ENCODE assay signal across 13 cellular contexts in genomic region chr17:42850964-42851363, GRCh38. TPM values are rescaled to one million over a fixed set of nuclear protein-coding genes. Genes with fewer than 3 reads are reported as not detected.
DNase-seq lines count a peak whose midpoint lies in the region; TF ChIP-seq lines count a peak whose summit lies in the region.
"Had no signal": no experiment of that assay in that cellular context is flagged by ENCODE, and none has a peak within 500 bp of the region (broad histone marks: within the 10 kb centered on the region; RNA-seq: fewer than 3 reads in every experiment).

A gene with protein sequence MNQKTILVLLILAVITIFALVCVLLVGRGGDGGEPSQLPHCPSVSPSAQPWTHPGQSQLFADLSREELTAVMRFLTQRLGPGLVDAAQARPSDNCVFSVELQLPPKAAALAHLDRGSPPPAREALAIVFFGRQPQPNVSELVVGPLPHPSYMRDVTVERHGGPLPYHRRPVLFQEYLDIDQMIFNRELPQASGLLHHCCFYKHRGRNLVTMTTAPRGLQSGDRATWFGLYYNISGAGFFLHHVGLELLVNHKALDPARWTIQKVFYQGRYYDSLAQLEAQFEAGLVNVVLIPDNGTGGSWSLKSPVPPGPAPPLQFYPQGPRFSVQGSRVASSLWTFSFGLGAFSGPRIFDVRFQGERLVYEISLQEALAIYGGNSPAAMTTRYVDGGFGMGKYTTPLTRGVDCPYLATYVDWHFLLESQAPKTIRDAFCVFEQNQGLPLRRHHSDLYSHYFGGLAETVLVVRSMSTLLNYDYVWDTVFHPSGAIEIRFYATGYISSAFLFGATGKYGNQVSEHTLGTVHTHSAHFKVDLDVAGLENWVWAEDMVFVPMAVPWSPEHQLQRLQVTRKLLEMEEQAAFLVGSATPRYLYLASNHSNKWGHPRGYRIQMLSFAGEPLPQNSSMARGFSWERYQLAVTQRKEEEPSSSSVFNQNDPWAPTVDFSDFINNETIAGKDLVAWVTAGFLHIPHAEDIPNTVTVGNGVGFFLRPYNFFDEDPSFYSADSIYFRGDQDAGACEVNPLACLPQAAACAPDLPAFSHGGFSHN (plus strand): TSS chr17:42851199. CDS start chr17:42851344, 145 bp downstream.

- H3K4me3 ChIP-seq in adipocyte (ENCODE audit: low read length): peak within 1 kb of the TSS; percentile 87
- peak within 1 kb of the TSS; percentile 56 for H3K4me3 ChIP-seq in left ventricle myocardium inferior
- no peak within 1 kb of the TSS for H3K4me3 ChIP-seq in thymus (ENCODE audit: low read length)

- TF ChIP-seq CTCF in left ventricle myocardium inferior (IDR thresholded peaks at IDR 0.05; ENCODE audit: borderline replicate concordance) (no peak), nephron progenitor cell (IDR thresholded peaks at IDR 0.05) (no peak)

- peak within 1 kb of the TSS; percentile 90 for H3K9ac ChIP-seq in adipocyte (ENCODE audit: low read length)

- no peaks in the 10 kb centered on the region for H3K9me3 Mint-ChIP-seq in nephron progenitor cell
- H3K9me3 Mint-ChIP-seq in activated T-helper 2 cell treated with anti-CD3 and anti-CD28 coated beads, Interferon-gamma antibody, Interleukin-2, Interleukin-4, amounts not matched to agents 10 μg/mL and 5 μg/mL and 100 μg/mL, durations not matched to agents 14 hours and 24 hours and 36 hours: no peaks in the 10 kb centered on the region
- H3K9me3 Mint-ChIP-seq: activated naive CD8-positive, alpha-beta T cell treated with anti-CD3 and anti-CD28 coated beads, Interleukin-2, amount 10 ng/mL, durations not matched to agents 7 days and 5 days had no signal

- H3K4me1 ChIP-seq in adipocyte (ENCODE audit: control insufficient read depth, insufficient read depth, low read length) (peaks cover 61% of the 10 kb centered on the region), left ventricle myocardium inferior (peaks cover 28% of the 10 kb centered on the region), thymus (ENCODE audit: control insufficient read depth, insufficient read depth, low read length) (no peaks in the 10 kb centered on the region)

- H3K27me3 ChIP-seq in adipocyte (replicated peaks; ENCODE audit: control insufficient read depth, insufficient read depth, low read length) (no peaks in the 10 kb centered on the region), left ventricle myocardium inferior (ENCODE audit: low read depth) (peaks cover 13% of the 10 kb centered on the region), thymus (ENCODE audit: control insufficient read depth, insufficient read depth) (no peaks in the 10 kb centered on the region)

- H3K4me1 Mint-ChIP-seq in nephron progenitor cell: peaks cover 22% of the 10 kb centered on the region
- H3K4me1 Mint-ChIP-seq in activated T-helper 2 cell treated with anti-CD3 and anti-CD28 coated beads, Interferon-gamma antibody, Interleukin-2, Interleukin-4, amounts not matched to agents 10 μg/mL and 5 μg/mL and 100 μg/mL, durations not matched to agents 14 hours and 24 hours and 36 hours (ENCODE audit: low read depth): peaks cover 8% of the 10 kb centered on the region

- H3K27ac Mint-ChIP-seq in nephron progenitor cell: no peak within 1 kb of the TSS
- H3K27ac Mint-ChIP-seq in activated T-helper 2 cell treated with anti-CD3 and anti-CD28 coated beads, Interferon-gamma antibody, Interleukin-2, Interleukin-4, amounts not matched to agents 10 μg/mL and 5 μg/mL and 100 μg/mL, durations not matched to agents 14 hours and 24 hours and 36 hours: no peak within 1 kb of the TSS
- H3K27ac Mint-ChIP-seq: activated naive CD8-positive, alpha-beta T cell treated with anti-CD3 and anti-CD28 coated beads, Interleukin-2, amount 10 ng/mL, durations not matched to agents 7 days and 5 days had no signal

- peaks cover 5% of the 10 kb centered on the region for H3K27me3 Mint-ChIP-seq in nephron progenitor cell (ENCODE audit: low read depth, poor library complexity)
- H3K27me3 Mint-ChIP-seq in activated T-helper 2 cell treated with anti-CD3 and anti-CD28 coated beads, Interferon-gamma antibody, Interleukin-2, Interleukin-4, amounts not matched to agents 10 μg/mL and 5 μg/mL and 100 μg/mL, durations not matched to agents 14 hours and 24 hours and 36 hours (ENCODE audit: low read depth): no peaks in the 10 kb centered on the region
- H3K27me3 Mint-ChIP-seq: activated naive CD8-positive, alpha-beta T cell treated with anti-CD3 and anti-CD28 coated beads, Interleukin-2, amount 10 ng/mL, durations not matched to agents 7 days and 5 days had no signal

- peak within 1 kb of the TSS; percentile 52 for H3K27ac ChIP-seq in left ventricle myocardium inferior (replicated peaks)
- H3K27ac ChIP-seq in thymus (ENCODE audit: low read depth): no peak within 1 kb of the TSS

- H3K36me3 ChIP-seq in adipocyte (ENCODE audit: control insufficient read depth, insufficient read depth, low read length, severe bottlenecking): peaks cover 28% of the 10 kb centered on the region
- no peaks in the 10 kb centered on the region for H3K36me3 ChIP-seq in left ventricle myocardium inferior
- peaks cover 2% of the 10 kb centered on the region for H3K36me3 ChIP-seq in thymus (ENCODE audit: control insufficient read depth, insufficient read depth)

- no peak within 1 kb of the TSS for H3K4me3 Mint-ChIP-seq in nephron progenitor cell
- H3K4me3 Mint-ChIP-seq in activated T-helper 2 cell treated with anti-CD3 and anti-CD28 coated beads, Interferon-gamma antibody, Interleukin-2, Interleukin-4, amounts not matched to agents 10 μg/mL and 5 μg/mL and 100 μg/mL, durations not matched to agents 14 hours and 24 hours and 36 hours (ENCODE audit: low read depth): no peak within 1 kb of the TSS
- H3K4me3 Mint-ChIP-seq: activated naive CD8-positive, alpha-beta T cell treated with anti-CD3 and anti-CD28 coated beads, Interleukin-2, amount 10 ng/mL, durations not matched to agents 7 days and 5 days had no signal

- no peaks in the 10 kb centered on the region for H3K36me3 Mint-ChIP-seq in nephron progenitor cell (ENCODE audit: low read depth)
- H3K36me3 Mint-ChIP-seq in activated T-helper 2 cell treated with anti-CD3 and anti-CD28 coated beads, Interferon-gamma antibody, Interleukin-2, Interleukin-4, amounts not matched to agents 10 μg/mL and 5 μg/mL and 100 μg/mL, durations not matched to agents 14 hours and 24 hours and 36 hours (ENCODE audit: low read depth): no peaks in the 10 kb centered on the region
- H3K36me3 Mint-ChIP-seq: activated naive CD8-positive, alpha-beta T cell treated with anti-CD3 and anti-CD28 coated beads, Interleukin-2, amount 10 ng/mL, durations not matched to agents 7 days and 5 days had no signal

- intact Hi-C loops in left ventricle myocardium inferior (cut with micrococcal nuclease): no loop called here
- intact Hi-C loops in activated T-helper 2 cell treated with anti-CD3 and anti-CD28 coated beads, Interferon-gamma antibody, Interleukin-2, Interleukin-4, amounts not matched to agents 10 μg/mL and 5 μg/mL and 100 μg/mL, durations not matched to agents 14 hours and 24 hours and 36 hours (cut with micrococcal nuclease): no loop called here

- H3K9me3 ChIP-seq in adipocyte (ENCODE audit: control insufficient read depth, low read length): no peaks in the 10 kb centered on the region
- no peaks in the 10 kb centered on the region for H3K9me3 ChIP-seq in left ventricle myocardium inferior (replicated peaks)
- no peaks in the 10 kb centered on the region for H3K9me3 ChIP-seq in thymus (ENCODE audit: control insufficient read depth)

- no peak for DNase-seq in adipocyte (ENCODE audit: low read depth)
- peak; percentile 36 for DNase-seq in left ventricle myocardium inferior
- peak; percentile 14 for DNase-seq in nephron progenitor cell
- DNase-seq in NCI-H1694 treated with DMSO at 0.1 percent for 48 hours (lab: John Stamatoyannopoulos, UW): no peak
- no peak for DNase-seq in activated CD8-positive, alpha-beta memory T cell treated with anti-CD3 and anti-CD28 coated beads for 24 hours
- no peak for DNase-seq in activated T-helper 2 cell treated with anti-CD3 and anti-CD28 coated beads, Interferon-gamma antibody, Interleukin-2, Interleukin-4, amounts not matched to agents 10 μg/mL and 5 μg/mL and 100 μg/mL, durations not matched to agents 14 hours and 24 hours and 36 hours (ENCODE audit: low spot score)
- DNase-seq in activated naive CD4-positive, alpha-beta T cell treated with anti-CD3 and anti-CD28 coated beads, Interleukin-2, amount 50 U/mL, for 16 hours: no peak
- DNase-seq: activated CD8-positive, alpha-beta memory T cell treated with anti-CD3 and anti-CD28 coated beads, Interleukin-2, amount 50 U/mL, for 4 hours; Karpas-422; NCI-H146; SW 1271 had no signal

- WGBS in thymus: 87% methylated on average over 9 of the region's 9 CpGs

RNA-seq across cellular contexts. Expression of the gene that starts here (rescaled TPM):
- total RNA-seq in left ventricle myocardium inferior: 7.6 TPM
- polyA plus RNA-seq in thymus: 16.0 TPM
- 1.6 and 2.4 TPM in 2 replicates for total RNA-seq in activated T-helper 2 cell treated with anti-CD3 and anti-CD28 coated beads, Interferon-gamma antibody, Interleukin-2, Interleukin-4, amounts not matched to agents 10 μg/mL and 5 μg/mL and 100 μg/mL, durations not matched to agents 14 hours and 24 hours and 36 hours

Comparison
In these comparisons a context has a peak if more than half of its experiments do, and no peak if none do; other contexts are left out.
1. DNase-seq: peak in left ventricle myocardium inferior (single experiment) and nephron progenitor cell (single experiment); none in adipocyte (single experiment), NCI-H1694 treated with DMSO at 0.1 percent for 48 hours (single experiment), activated CD8-positive, alpha-beta memory T cell treated with anti-CD3 and anti-CD28 coated beads for 24 hours (single experiment), activated T-helper 2 cell treated with anti-CD3 and anti-CD28 coated beads, Interferon-gamma antibody, Interleukin-2, Interleukin-4, amounts not matched to agents 10 μg/mL and 5 μg/mL and 100 μg/mL, durations not matched to agents 14 hours and 24 hours and 36 hours (single experiment) and activated naive CD4-positive, alpha-beta T cell treated with anti-CD3 and anti-CD28 coated beads, Interleukin-2, amount 50 U/mL, for 16 hours (single experiment).